In genomic region chr2:62465039-62465740, GRCh38 we compare ENCODE assay signal across 1 cellular context.
TF ChIP-seq lines count a peak whose summit lies in the region.

No MANE protein-coding gene starts in this region.

TF ChIP-seq in WTC11, 78 proteins besides CTCF, POLR2A, EP300 and RAD21 (continued from another document):
- TF ChIP-seq E2F5 (CRISPR knock-in tag; IDR thresholded peaks at IDR 0.05) (no peak), ZNF512 (CRISPR knock-in tag; IDR thresholded peaks at IDR 0.05; ENCODE audit: borderline replicate concordance) (no peak), HMGA2 (CRISPR knock-in tag; IDR thresholded peaks at IDR 0.05) (no peak), TP53 (CRISPR knock-in tag; IDR thresholded peaks at IDR 0.05) (no peak), ZNF263 (CRISPR knock-in tag; IDR thresholded peaks at IDR 0.05; ENCODE audit: low read depth) (no peak), ETV6 (CRISPR knock-in tag; IDR thresholded peaks at IDR 0.05) (no peak), FOXK1 (CRISPR knock-in tag; IDR thresholded peaks at IDR 0.05) (no peak), MLX (CRISPR knock-in tag; IDR thresholded peaks at IDR 0.05) (no peak), ZNF423 (CRISPR knock-in tag; IDR thresholded peaks at IDR 0.05) (no peak)
